12 cellular contexts compared by ENCODE assay signal in genomic region chr14:76829650-76830421, GRCh38. TPM values are rescaled to one million over a fixed set of nuclear protein-coding genes. Genes with fewer than 3 reads are reported as not detected.
DNase-seq lines count a peak whose midpoint lies in the region; ATAC-seq and TF ChIP-seq lines count a peak whose summit lies in the region.
"Had no signal": no experiment of that assay in that cellular context is flagged by ENCODE, and none has a peak within 500 bp of the region (broad histone marks: within the 10 kb centered on the region; RNA-seq: fewer than 3 reads in every experiment).

No MANE protein-coding gene starts in this region.

- peaks cover 92% of the 10 kb centered on the region for H3K4me1 ChIP-seq in body of pancreas
- H3K4me1 ChIP-seq in skeletal muscle tissue (ENCODE audit: control insufficient read depth in 3 of 3, insufficient read depth in 3 of 3, low read length in 3 of 3) = peaks cover 21 to 23% (median 21%) of the 10 kb centered on the region in 3 donors

- no peak for TF ChIP-seq CTCF in body of pancreas (IDR thresholded peaks at IDR 0.05)

- H3K36me3 ChIP-seq in body of pancreas (replicated peaks in 1 of 2; ENCODE audit: insufficient read depth in 1 of 2, low read depth in 2 of 2) = no peaks in the 10 kb centered on the region
- no peaks in the 10 kb centered on the region for H3K36me3 ChIP-seq in skeletal muscle tissue (ENCODE audit: control insufficient read depth in 3 of 3, insufficient read depth in 3 of 3, low read length in 3 of 3)

- DNase-seq in NCI-H1092 treated with DMSO at 0.1 percent for 48 hours (lab: John Stamatoyannopoulos, UW) (peak; percentile 7), body of pancreas (peak; percentile 88 to 95 (median 92)), inferior parietal cortex (ENCODE audit: extremely low spot score) (peak; percentile 87), NCI-H2107 treated with DMSO at 0.1 percent for 48 hours (lab: John Stamatoyannopoulos, UW; ENCODE audit: unreplicated experiment) (no peak)
- DNase-seq in stimulated activated CD4-positive, alpha-beta T cell treated with anti-CD3 and anti-CD28 coated beads, Interleukin-15, amount 100 ng/mL, for 24 hours = no peak
- DNase-seq in NK-92 treated with Interleukin-12 subunit alpha and Interleukin-12 subunit beta, amount 100 ng/mL, for 24 hours (lab: John Stamatoyannopoulos, UW) = no peak
- DNase-seq: activated CD8-positive, alpha-beta memory T cell treated with anti-CD3 and anti-CD28 coated beads, Interleukin-2, amount 50 U/mL, for 4 hours; NCI-H1048 had no signal

- H3K9ac ChIP-seq in skeletal muscle tissue (ENCODE audit: low read depth in 1 of 3, low read length in 3 of 3) = no peak overlapping the region

- WGBS in body of pancreas, 2 donors = 11 to 21% methylated on average over 6 to 7 of the region's 7 CpGs

- H3K27ac ChIP-seq in body of pancreas (peak overlapping the region; percentile 88 to 95 (median 94)), skeletal muscle tissue (ENCODE audit: low read depth, low read length) (peak overlapping the region; percentile 25)

- peak; percentile 75 for ATAC-seq in body of pancreas

- H3K27me3 ChIP-seq in body of pancreas (no peaks in the 10 kb centered on the region), skeletal muscle tissue (ENCODE audit: control insufficient read depth in 3 of 3, insufficient read depth in 3 of 3, low read length in 3 of 3) (peaks cover 0 to 3% (median 0%) of the 10 kb centered on the region in 3 donors)

- H3K4me3 ChIP-seq in body of pancreas (no peak overlapping the region), skeletal muscle tissue (ENCODE audit: low read length in 3 of 3) (no peak overlapping the region)

- H3K9me3 ChIP-seq in body of pancreas (no peaks in the 10 kb centered on the region), skeletal muscle tissue (ENCODE audit: control insufficient read depth in 3 of 3, low read length in 3 of 3) (no peaks in the 10 kb centered on the region)

- peak in 2 of 3 donors; percentile 47 to 56 for TF ChIP-seq POLR2A in body of pancreas (IDR thresholded peaks at IDR 0.05)

- intact Hi-C loops in body of pancreas (cut with DNase I) = no loop called here

RNA-seq across cellular contexts. Expression of gene LRRC74A, which starts 3.6 kb away (rescaled TPM):
- total RNA-seq in body of pancreas (not detected), skeletal muscle tissue (not detected)
- total RNA-seq: epithelial cell of proximal tubule, posterior vena cava, ureter had no signal

RNA-seq across cellular contexts. Expression of gene ANGEL1, which starts 17.2 kb away (rescaled TPM):
- total RNA-seq in body of pancreas (10 to 100 TPM; 26.5 to 44.2 TPM), skeletal muscle tissue (9.9 TPM)

Comparison
In these comparisons a context has a peak if more than half of its experiments do, and no peak if none do; other contexts are left out.
1. DNase-seq: peak in NCI-H1092 treated with DMSO at 0.1 percent for 48 hours (single experiment), body of pancreas (4 of 4) and inferior parietal cortex (single experiment); none in NCI-H2107 treated with DMSO at 0.1 percent for 48 hours (single experiment), stimulated activated CD4-positive, alpha-beta T cell treated with anti-CD3 and anti-CD28 coated beads, Interleukin-15, amount 100 ng/mL, for 24 hours (single experiment) and NK-92 treated with Interleukin-12 subunit alpha and Interleukin-12 subunit beta, amount 100 ng/mL, for 24 hours (single experiment).